ENCODE assay signal across 8 cellular contexts in genomic region chr13:52631083-52631690, GRCh38. TPM values are rescaled to one million over a fixed set of nuclear protein-coding genes. Genes with fewer than 3 reads are reported as not detected.
A peak's percentile ranks its signal among the peaks of the same experiment; 100 is the strongest.
DNase-seq lines count a peak whose midpoint lies in the region; ATAC-seq and TF ChIP-seq lines count a peak whose summit lies in the region.
"Not testable (repeated sequence)": the region's sequence is repeated elsewhere in the genome, so short reads cannot be mapped to it uniquely, and the experiment has no call there.

No MANE protein-coding gene starts in this region.

- not testable (repeated sequence) for TF ChIP-seq POLR2A in prostate gland (IDR thresholded peaks at IDR 0.05)

- not testable (repeated sequence) for H3K4me3 ChIP-seq in BLaER1 treated with 17β-estradiol and CSF1 and Interleukin-3, amounts not matched to agents 10 nM and 100 nM; prostate gland
- peak overlapping the region; percentile 27 for H3K4me3 ChIP-seq in fibroblast of villous mesenchyme (ENCODE audit: low read depth, low read length)

- peak; percentile 46 for ATAC-seq in GM18520 (IDR thresholded peaks at IDR 0.05; ENCODE audit: unreplicated experiment)
- ATAC-seq in GM19463 (IDR thresholded peaks at IDR 0.05; ENCODE audit: unreplicated experiment): peak; percentile 80
- peak; percentile 46 for ATAC-seq in HG02610 (IDR thresholded peaks at IDR 0.05; ENCODE audit: unreplicated experiment)
- ATAC-seq in HG03354 (IDR thresholded peaks at IDR 0.05; ENCODE audit: poor library complexity, severe bottlenecking, unreplicated experiment): peak; percentile 76

- not testable (repeated sequence) for H3K27me3 ChIP-seq in BLaER1 treated with 17β-estradiol and CSF1 and Interleukin-3, amounts not matched to agents 10 nM and 100 nM; prostate gland (replicated peaks; ENCODE audit: insufficient read depth)

- H3K36me3 ChIP-seq in BLaER1 treated with 17β-estradiol and CSF1 and Interleukin-3, amounts not matched to agents 10 nM and 100 nM: peaks cover 30 to 64% (median 49%) of the 10 kb centered on the region in 11 experiments
- H3K36me3 ChIP-seq in prostate gland: not testable (repeated sequence)

- not testable (repeated sequence) for H4K20me1 ChIP-seq in BLaER1 treated with 17β-estradiol and CSF1 and Interleukin-3, amounts not matched to agents 10 nM and 100 nM

- not testable (repeated sequence) for TF ChIP-seq CTCF in fibroblast of villous mesenchyme (IDR thresholded peaks at IDR 0.05; ENCODE audit: insufficient read depth, low read depth, low read length); prostate gland (IDR thresholded peaks at IDR 0.05)

- peak overlapping the region in 3 of 11 experiments; percentile 1 to 17 (median 8); a peak in 1 of 22 replicates for H3K27ac ChIP-seq in BLaER1 treated with 17β-estradiol and CSF1 and Interleukin-3, amounts not matched to agents 10 nM and 100 nM
- peak overlapping the region; percentile 47 to 48 for H3K27ac ChIP-seq in prostate gland

- not testable (repeated sequence) for H3K9me3 ChIP-seq in BLaER1 treated with 17β-estradiol and CSF1 and Interleukin-3, amounts not matched to agents 10 nM and 100 nM (replicated peaks in 1 of 11); prostate gland

- not testable (repeated sequence) for H3K4me1 ChIP-seq in BLaER1 treated with 17β-estradiol and CSF1 and Interleukin-3, amounts not matched to agents 10 nM and 100 nM; prostate gland (replicated peaks)

- intact Hi-C loops in prostate gland (cut with DNase I): not testable (repeated sequence)

- not testable (repeated sequence) for H3K9ac ChIP-seq in BLaER1 treated with 17β-estradiol and CSF1 and Interleukin-3, amounts not matched to agents 10 nM and 100 nM

- DNase-seq in amniotic epithelial cell (ENCODE audit: low read depth) (peak; percentile 72), fibroblast of villous mesenchyme (ENCODE audit: low read depth) (peak; percentile 40)
- DNase-seq in prostate gland (ENCODE audit: low spot score): not testable (repeated sequence)

- WGBS in prostate gland: 54% methylated on average over 7 of the region's 7 CpGs

- peak overlapping the region in 6 of 11 experiments; percentile 1 to 42 (median 10); a peak in 6 of 22 replicates for H3K4me2 ChIP-seq in BLaER1 treated with 17β-estradiol and CSF1 and Interleukin-3, amounts not matched to agents 10 nM and 100 nM

RNA-seq across cellular contexts. Expression of gene HNRNPA1L2, which starts 11.0 kb away (rescaled TPM):
- total RNA-seq in fibroblast of villous mesenchyme (3.0 and 3.9 TPM in 2 replicates), prostate gland (1 to 10 TPM; 5.0 to 5.5 TPM)

RNA-seq across cellular contexts. Expression of gene SUGT1, which starts 21.4 kb away (rescaled TPM):
- total RNA-seq in fibroblast of villous mesenchyme: 36.4 and 47.1 TPM in 2 replicates
- 10 to 100 TPM; 34.4 to 47.8 TPM for total RNA-seq in prostate gland
